ENCODE assay signal across 1 cellular context in the genomic region with DNA sequence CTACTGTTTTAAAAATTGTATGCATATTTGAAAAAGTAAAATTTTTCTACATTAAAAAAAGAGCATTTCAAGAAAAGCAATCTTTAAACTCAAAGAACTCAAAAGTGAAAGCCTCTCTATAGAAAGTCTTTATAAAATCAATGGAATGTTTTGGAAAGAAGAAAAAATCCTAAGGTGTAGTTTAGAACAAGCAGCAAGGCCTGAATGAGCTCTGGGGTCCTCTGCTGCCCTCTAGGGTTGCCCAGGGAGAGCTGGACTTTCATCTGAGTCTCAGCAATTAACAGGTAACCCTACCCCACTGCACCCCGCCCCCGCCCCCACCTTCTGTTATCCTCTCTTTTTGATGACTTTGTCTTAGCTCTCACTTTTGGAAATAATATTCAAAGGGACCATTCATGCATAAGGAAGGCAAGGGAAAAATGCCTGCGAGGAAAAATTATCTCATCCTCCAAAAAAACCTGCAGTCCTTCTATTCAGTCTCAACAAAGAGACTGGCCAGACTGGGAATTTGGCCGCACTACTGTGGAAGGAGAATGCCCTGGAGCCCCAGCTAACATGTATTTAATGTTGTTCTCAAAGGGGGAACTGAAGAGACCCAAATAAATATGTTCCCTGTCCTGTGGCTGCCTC.
TF ChIP-seq lines count a peak whose summit lies in the region.

No MANE protein-coding gene starts in this region.

TF ChIP-seq in Ishikawa, 13 proteins besides CTCF, POLR2A, EP300 and RAD21 (continued from another document):
- TF ChIP-seq USF1 (IDR thresholded peaks at IDR 0.05), result no peak
- no peak for TF ChIP-seq FOXM1 (IDR thresholded peaks at IDR 0.05; ENCODE audit: borderline replicate concordance, low read depth)
- TF ChIP-seq MAX (IDR thresholded peaks at IDR 0.05), result no peak
- no peak for TF ChIP-seq ZBTB7A (IDR thresholded peaks at IDR 0.05; ENCODE audit: low read depth)
- TF ChIP-seq TAF1 (IDR thresholded peaks at IDR 0.05; ENCODE audit: low read depth), result no peak
- TF ChIP-seq TEAD4 (IDR thresholded peaks at IDR 0.05), result no peak
- TF ChIP-seq EGR1 (IDR thresholded peaks at IDR 0.05), result no peak
- TF ChIP-seq NFIC (IDR thresholded peaks at IDR 0.05), result no peak
- TF ChIP-seq YY1 (IDR thresholded peaks at IDR 0.05; ENCODE audit: low read depth), result no peak
- TF ChIP-seq TCF12 (IDR thresholded peaks at IDR 0.05; ENCODE audit: low read depth), result no peak
